In genomic region chr17:55770220-55770870, GRCh38 we compare ENCODE assay signal across 9 cellular contexts. TPM values are rescaled to one million over a fixed set of nuclear protein-coding genes. Genes with fewer than 3 reads are reported as not detected.
DNase-seq lines count a peak whose midpoint lies in the region; ATAC-seq and TF ChIP-seq lines count a peak whose summit lies in the region.
"Had no signal": no experiment of that assay in that cellular context is flagged by ENCODE, and none has a peak within 500 bp of the region (broad histone marks: within the 10 kb centered on the region; RNA-seq: fewer than 3 reads in every experiment).

No MANE protein-coding gene starts in this region.

- TF ChIP-seq POLR2A in prostate gland (IDR thresholded peaks at IDR 0.05), result no peak

- no peaks in the 10 kb centered on the region for H3K9me3 ChIP-seq in prostate gland
- H3K9me3 ChIP-seq: SJSA1 had no signal

- H3K9me3 Mint-ChIP-seq in activated CD4-positive, alpha-beta T cell treated with anti-CD3 and anti-CD28 coated beads for 36 hours (ENCODE audit: low read depth), result no peaks in the 10 kb centered on the region

- no peak overlapping the region for H3K4me3 Mint-ChIP-seq in activated CD4-positive, alpha-beta T cell treated with anti-CD3 and anti-CD28 coated beads for 36 hours

- TF ChIP-seq CTCF in RWPE1 (conservative IDR thresholded peaks at IDR 0.05; ENCODE audit: low read depth), result peak; percentile 68
- TF ChIP-seq CTCF in fibroblast of the aortic adventitia (IDR thresholded peaks at IDR 0.05; ENCODE audit: insufficient read depth, low read length), result peak; percentile 57
- TF ChIP-seq CTCF in prostate gland (IDR thresholded peaks at IDR 0.05), result peak in 3 of 4 experiments; percentile 65 to 76 (median 72)

- in situ Hi-C loops in KBM-7 (cut with MboI; ENCODE audit: low pct_unique_long_range_greater_than_20kb, low sequenced_read_pairs), result loop anchor here (25.0 kb wide), 1 partner anchor 233 kb away; no protein-coding TSS in a partner anchor

- WGBS in prostate gland, result 39% methylated on average over 4 of the region's 4 CpGs

- peak; percentile 74 for DNase-seq in DMS114 treated with DMSO at 0.1 percent for 48 hours (lab: John Stamatoyannopoulos, UW; ENCODE audit: unreplicated experiment)
- DNase-seq in KBM-7, result peak; percentile 69
- DNase-seq in RWPE1 (ENCODE audit: low spot score), result peak; percentile 74
- peak; percentile 85 for DNase-seq in fibroblast of the aortic adventitia (ENCODE audit: low read depth)
- DNase-seq in prostate gland (ENCODE audit: low spot score), result no peak
- no peak for DNase-seq in activated CD4-positive, alpha-beta T cell treated with anti-CD3 and anti-CD28 coated beads for 36 hours

- no peaks in the 10 kb centered on the region for H3K27me3 ChIP-seq in prostate gland (replicated peaks; ENCODE audit: insufficient read depth)
- H3K27me3 ChIP-seq: SJSA1 had no signal

- peaks cover 11% of the 10 kb centered on the region for H3K36me3 Mint-ChIP-seq in activated CD4-positive, alpha-beta T cell treated with anti-CD3 and anti-CD28 coated beads for 36 hours (ENCODE audit: low read depth)

- H3K27me3 Mint-ChIP-seq in activated CD4-positive, alpha-beta T cell treated with anti-CD3 and anti-CD28 coated beads for 36 hours, result no peaks in the 10 kb centered on the region

- H3K4me1 ChIP-seq in prostate gland (replicated peaks), result no peaks in the 10 kb centered on the region

- no peaks in the 10 kb centered on the region for H3K4me1 Mint-ChIP-seq in activated CD4-positive, alpha-beta T cell treated with anti-CD3 and anti-CD28 coated beads for 36 hours

- CTCF ChIA-PET in RWPE1 (lab: Yijun Ruan, JAX), result interaction anchor here (0.6 to 3.5 kb wide), 13 partner anchors 12 to 1495 kb away, joined by 3 to 30 read pairs (median 4); no protein-coding TSS in a partner anchor
- CTCF ChIA-PET in activated CD4-positive, alpha-beta T cell treated with anti-CD3 and anti-CD28 coated beads for 36 hours (lab: Charles Lee), result interaction anchor here (0.6 to 3.2 kb wide), 24 partner anchors 8 to 1012 kb away, joined by 3 to 30 read pairs (median 3); no protein-coding TSS in a partner anchor

- POLR2A ChIA-PET in RWPE1 (lab: Yijun Ruan, JAX; ENCODE audit: low non-redundant PET), result no interaction called here
- POLR2A ChIA-PET in activated CD4-positive, alpha-beta T cell treated with anti-CD3 and anti-CD28 coated beads for 36 hours (lab: Charles Lee), result interaction anchor here (0.9 kb wide), 1 partner anchor 293 kb away, joined by 3 read pairs; no protein-coding TSS in a partner anchor

- H3K4me3 ChIP-seq in fibroblast of the aortic adventitia (ENCODE audit: low read depth, low read length) (no peak overlapping the region), prostate gland (no peak overlapping the region)
- H3K4me3 ChIP-seq: SJSA1 had no signal

- H3K27ac ChIP-seq in RWPE1 (no peak overlapping the region), prostate gland (no peak overlapping the region)
- H3K27ac ChIP-seq: SJSA1 had no signal

- intact Hi-C loops in prostate gland (cut with DNase I), result loop anchor here (2.0 kb wide), 1 partner anchor 244 kb away; no protein-coding TSS in a partner anchor
- intact Hi-C loops in activated CD4-positive, alpha-beta T cell treated with anti-CD3 and anti-CD28 coated beads for 36 hours (cut with DNase I, micrococcal nuclease), result loop anchor here (1.0 to 2.0 kb wide), 3 partner anchors 52 to 244 kb away; no protein-coding TSS in a partner anchor

- no peaks in the 10 kb centered on the region for H3K36me3 ChIP-seq in prostate gland

- no peak overlapping the region for H3K27ac Mint-ChIP-seq in activated CD4-positive, alpha-beta T cell treated with anti-CD3 and anti-CD28 coated beads for 36 hours

- ATAC-seq in GM21390 (IDR thresholded peaks at IDR 0.05; ENCODE audit: unreplicated experiment) (no peak), GM18867 (IDR thresholded peaks at IDR 0.05; ENCODE audit: unreplicated experiment) (no peak)
- no peak for ATAC-seq in activated CD4-positive, alpha-beta T cell treated with anti-CD3 and anti-CD28 coated beads for 36 hours

RNA-seq across cellular contexts. Expression of gene PCTP, which starts 19.5 kb away (rescaled TPM):
- total RNA-seq in fibroblast of the aortic adventitia (ENCODE audit: low replicate concordance) (5.2 and 9.7 TPM in 2 replicates), prostate gland (10 to 100 TPM; 14.7 to 21.9 TPM)
- total RNA-seq in activated CD4-positive, alpha-beta T cell treated with anti-CD3 and anti-CD28 coated beads for 36 hours, result 1 to 10 TPM; 7.6 to 8.1 TPM

RNA-seq across cellular contexts. Expression of gene TMEM100, which starts 47.7 kb away (rescaled TPM):
- total RNA-seq in fibroblast of the aortic adventitia (ENCODE audit: low replicate concordance) (0.57 and 2.1 TPM in 2 replicates), prostate gland (1 to 10 TPM; 1.2 to 3.2 TPM)
- not detected for total RNA-seq in activated CD4-positive, alpha-beta T cell treated with anti-CD3 and anti-CD28 coated beads for 36 hours

Comparison
In these comparisons a context has a peak if more than half of its experiments do, and no peak if none do; other contexts are left out.
1. DNase-seq: peak in DMS114 treated with DMSO at 0.1 percent for 48 hours (single experiment), KBM-7 (single experiment), RWPE1 (single experiment) and fibroblast of the aortic adventitia (single experiment); none in prostate gland (single experiment) and activated CD4-positive, alpha-beta T cell treated with anti-CD3 and anti-CD28 coated beads for 36 hours (single experiment).
2. Peak in every context shown above with its lines, with median percentiles within 50 percentile points of each other: CTCF ChIP-seq.